8 cellular contexts compared by ENCODE assay signal in genomic region chr7:818031-818699, GRCh38. TPM values are rescaled to one million over a fixed set of nuclear protein-coding genes. Genes with fewer than 3 reads are reported as not detected.
A peak's percentile ranks its signal among the peaks of the same experiment; 100 is the strongest.
DNase-seq lines count a peak whose midpoint lies in the region; ATAC-seq and TF ChIP-seq lines count a peak whose summit lies in the region.

No MANE protein-coding gene starts in this region.

- peak overlapping the region; percentile 91 to 99 (median 96) for H3K4me3 Mint-ChIP-seq in CD4-positive, CD25-positive, alpha-beta regulatory T cell
- peak overlapping the region; percentile 97 for H3K4me3 Mint-ChIP-seq in glutamatergic neuron (ENCODE audit: unreplicated experiment)

- H3K4me1 Mint-ChIP-seq in CD4-positive, CD25-positive, alpha-beta regulatory T cell: peaks cover 34 to 70% (median 46%) of the 10 kb centered on the region in 4 donors
- H3K4me1 Mint-ChIP-seq in glutamatergic neuron (ENCODE audit: low read depth, unreplicated experiment): peaks cover 56% of the 10 kb centered on the region

- ATAC-seq in CD4-positive, CD25-positive, alpha-beta regulatory T cell (ENCODE audit: low read depth in 2 of 2): no peak
- ATAC-seq in upper lobe of right lung (no peak), GM19023 (IDR thresholded peaks at IDR 0.05; ENCODE audit: unreplicated experiment) (no peak), GM21526 (IDR thresholded peaks at IDR 0.05; ENCODE audit: low FRiP score, unreplicated experiment) (no peak)

- POLR2A ChIA-PET in HEK293T (lab: Yijun Ruan, JAX): interaction anchor here (1.0 to 1.5 kb wide), 4 partner anchors 10 to 157 kb away, joined by 3 to 5 read pairs (median 4); partner anchors contain the start of genes COX19, GET4 and SUN1

- H3K27me3 ChIP-seq in CD4-positive, CD25-positive, alpha-beta regulatory T cell (ENCODE audit: control insufficient read depth, insufficient read depth, low read length): no peaks in the 10 kb centered on the region
- H3K27me3 ChIP-seq in upper lobe of right lung: no peaks in the 10 kb centered on the region

- no peaks in the 10 kb centered on the region for H3K9me3 Mint-ChIP-seq in CD4-positive, CD25-positive, alpha-beta regulatory T cell
- peaks cover 34% of the 10 kb centered on the region for H3K9me3 Mint-ChIP-seq in glutamatergic neuron (ENCODE audit: unreplicated experiment)

- H3K4me1 ChIP-seq in CD4-positive, CD25-positive, alpha-beta regulatory T cell (ENCODE audit: control insufficient read depth, insufficient read depth, low read length, poor library complexity, severe bottlenecking): peaks cover 30% of the 10 kb centered on the region
- peaks cover 28% of the 10 kb centered on the region for H3K4me1 ChIP-seq in upper lobe of right lung

- peaks cover 11% of the 10 kb centered on the region for H3K36me3 ChIP-seq in CD4-positive, CD25-positive, alpha-beta regulatory T cell (ENCODE audit: control insufficient read depth, insufficient read depth, low read length)
- no peaks in the 10 kb centered on the region for H3K36me3 ChIP-seq in upper lobe of right lung

- H3K27ac Mint-ChIP-seq in CD4-positive, CD25-positive, alpha-beta regulatory T cell: peak overlapping the region; percentile 52 to 90 (median 85)
- H3K27ac Mint-ChIP-seq in glutamatergic neuron (ENCODE audit: unreplicated experiment): peak overlapping the region; percentile 95

- no peak overlapping the region for H3K27ac ChIP-seq in CD4-positive, CD25-positive, alpha-beta regulatory T cell (ENCODE audit: insufficient read depth, low read length, poor library complexity, severe bottlenecking)
- H3K27ac ChIP-seq in VCaP: peak overlapping the region; percentile 85
- no peak overlapping the region for H3K27ac ChIP-seq in upper lobe of right lung

- H3K9me3 ChIP-seq in CD4-positive, CD25-positive, alpha-beta regulatory T cell (ENCODE audit: control insufficient read depth in 2 of 2, low read length in 2 of 2): no peaks in the 10 kb centered on the region
- no peaks in the 10 kb centered on the region for H3K9me3 ChIP-seq in upper lobe of right lung

- CTCF ChIA-PET in HEK293T (lab: Yijun Ruan, JAX): interaction anchor here (0.6 kb wide), 1 partner anchor 13 kb away, joined by 3 read pairs; no protein-coding TSS in a partner anchor

- H3K4me3 ChIP-seq in CD4-positive, CD25-positive, alpha-beta regulatory T cell (ENCODE audit: low read depth, low read length): peak overlapping the region; percentile 74
- peak overlapping the region; percentile 73 for H3K4me3 ChIP-seq in upper lobe of right lung

- intact Hi-C loops in upper lobe of right lung (cut with DNase I): no loop called here

- peaks cover 12% of the 10 kb centered on the region for H3K36me3 Mint-ChIP-seq in CD4-positive, CD25-positive, alpha-beta regulatory T cell
- H3K36me3 Mint-ChIP-seq in glutamatergic neuron (ENCODE audit: unreplicated experiment): peaks cover 10% of the 10 kb centered on the region

- TF ChIP-seq CTCF in VCaP (conservative IDR thresholded peaks at IDR 0.05): peak; percentile 27; the same call in 1 of the 2 replicates
- peak; percentile 77 for TF ChIP-seq CTCF in glutamatergic neuron (IDR thresholded peaks at IDR 0.05; ENCODE audit: partially characterized antibody, unreplicated experiment)
- TF ChIP-seq CTCF in upper lobe of right lung (IDR thresholded peaks at IDR 0.05): peak; percentile 40

- peak in 2 of 3 donors; percentile 17 to 60 for DNase-seq in CD4-positive, CD25-positive, alpha-beta regulatory T cell
- DNase-seq in HEK293T (ENCODE audit: extremely low spot score) (no peak), glutamatergic neuron (no peak), upper lobe of right lung (no peak), NCI-H2196 treated with DMSO at 0.1 percent for 48 hours (lab: John Stamatoyannopoulos, UW; ENCODE audit: unreplicated experiment) (no peak)

- peaks cover 9% of the 10 kb centered on the region for H3K27me3 Mint-ChIP-seq in CD4-positive, CD25-positive, alpha-beta regulatory T cell
- H3K27me3 Mint-ChIP-seq in glutamatergic neuron (ENCODE audit: unreplicated experiment): peaks cover 23% of the 10 kb centered on the region

TF ChIP-seq in HEK293T, 16 proteins besides CTCF, POLR2A, EP300 and RAD21:
- no peak for TF ChIP-seq HDGF (IDR thresholded peaks at IDR 0.05; ENCODE audit: borderline replicate concordance)
- TF ChIP-seq, protein P1, sequence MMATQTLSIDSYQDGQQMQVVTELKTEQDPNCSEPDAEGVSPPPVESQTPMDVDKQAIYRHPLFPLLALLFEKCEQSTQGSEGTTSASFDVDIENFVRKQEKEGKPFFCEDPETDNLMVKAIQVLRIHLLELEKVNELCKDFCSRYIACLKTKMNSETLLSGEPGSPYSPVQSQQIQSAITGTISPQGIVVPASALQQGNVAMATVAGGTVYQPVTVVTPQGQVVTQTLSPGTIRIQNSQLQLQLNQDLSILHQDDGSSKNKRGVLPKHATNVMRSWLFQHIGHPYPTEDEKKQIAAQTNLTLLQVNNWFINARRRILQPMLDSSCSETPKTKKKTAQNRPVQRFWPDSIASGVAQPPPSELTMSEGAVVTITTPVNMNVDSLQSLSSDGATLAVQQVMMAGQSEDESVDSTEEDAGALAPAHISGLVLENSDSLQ (IDR thresholded peaks at IDR 0.05): peak; percentile 89

RNA-seq across cellular contexts. Expression of gene SUN1, which starts 14.1 kb away (rescaled TPM):
- total RNA-seq in CD4-positive, CD25-positive, alpha-beta regulatory T cell: 90.0 TPM
- polyA plus RNA-seq in CD4-positive, CD25-positive, alpha-beta regulatory T cell: 10 to 100 TPM; 46.8 to 56.1 (median 53.7) TPM
- total RNA-seq in glutamatergic neuron (ENCODE audit: unreplicated experiment): 879 TPM
- total RNA-seq in upper lobe of right lung: 127 TPM

RNA-seq across cellular contexts. Expression of gene GET4, which starts 58.2 kb away (rescaled TPM):
- total RNA-seq in CD4-positive, CD25-positive, alpha-beta regulatory T cell: 67.8 TPM
- polyA plus RNA-seq in CD4-positive, CD25-positive, alpha-beta regulatory T cell: 10 to 100 TPM; 23.9 to 30.8 (median 28.4) TPM
- total RNA-seq in glutamatergic neuron (ENCODE audit: unreplicated experiment) (70.2 TPM), upper lobe of right lung (35.1 TPM)

Comparison
In these comparisons a context has a peak if more than half of its experiments do, and no peak if none do; other contexts are left out.
1. DNase-seq: peak in CD4-positive, CD25-positive, alpha-beta regulatory T cell (2 of 3); none in HEK293T (single experiment), glutamatergic neuron (single experiment), upper lobe of right lung (single experiment) and NCI-H2196 treated with DMSO at 0.1 percent for 48 hours (single experiment).
2. CTCF ChIP-seq: peak in every context shown above with its lines; median percentile 77 in glutamatergic neuron; 40 in upper lobe of right lung; 27 in VCaP.